13 cellular contexts compared by ENCODE assay signal in genomic region chr19:11164879-11165406, GRCh38. TPM values are rescaled to one million over a fixed set of nuclear protein-coding genes. Genes with fewer than 3 reads are reported as not detected.
DNase-seq lines count a peak whose midpoint lies in the region; ATAC-seq lines count a peak whose summit lies in the region.
"Had no signal": no experiment of that assay in that cellular context is flagged by ENCODE, and none has a peak within 500 bp of the region (broad histone marks: within the 10 kb centered on the region; RNA-seq: fewer than 3 reads in every experiment).

No MANE protein-coding gene starts in this region.

- peak overlapping the region; percentile 83 for H3K9ac ChIP-seq in skeletal muscle satellite cell (ENCODE audit: low read depth, low read length)
- H3K9ac ChIP-seq: KMS-11 had no signal

- peak overlapping the region; percentile 37 for H3K4me2 ChIP-seq in skeletal muscle satellite cell (ENCODE audit: low read length)
- H3K4me2 ChIP-seq: KMS-11 had no signal

- no peaks in the 10 kb centered on the region for H3K27me3 Mint-ChIP-seq in natural killer cell treated with Interleukin-12 subunit alpha and Interleukin-12 subunit beta and Interleukin-15 and Interleukin-18, amount 100 ng/mL, for 72 hours
- H3K27me3 Mint-ChIP-seq: activated naive CD8-positive, alpha-beta T cell treated with anti-CD3 and anti-CD28 coated beads for 36 hours had no signal

- peaks cover 57% of the 10 kb centered on the region for H3K36me3 ChIP-seq in skeletal muscle satellite cell (ENCODE audit: insufficient read depth, low read length)

- H3K36me3 Mint-ChIP-seq in natural killer cell treated with Interleukin-12 subunit alpha and Interleukin-12 subunit beta and Interleukin-15 and Interleukin-18, amount 100 ng/mL, for 72 hours: no peaks in the 10 kb centered on the region
- H3K36me3 Mint-ChIP-seq: activated naive CD8-positive, alpha-beta T cell treated with anti-CD3 and anti-CD28 coated beads for 36 hours; CD8-positive, alpha-beta T cell had no signal

- no peaks in the 10 kb centered on the region for H3K9me3 ChIP-seq in skeletal muscle satellite cell (replicated peaks; ENCODE audit: low read length)

- H3K27ac Mint-ChIP-seq in natural killer cell treated with Interleukin-12 subunit alpha and Interleukin-12 subunit beta and Interleukin-15 and Interleukin-18, amount 100 ng/mL, for 72 hours: no peak overlapping the region
- H3K27ac Mint-ChIP-seq: activated naive CD8-positive, alpha-beta T cell treated with anti-CD3 and anti-CD28 coated beads for 36 hours; CD8-positive, alpha-beta T cell had no signal

- ATAC-seq in natural killer cell treated with Interleukin-12 subunit alpha and Interleukin-12 subunit beta and Interleukin-15 and Interleukin-18, amount 100 ng/mL, for 72 hours: no peak
- ATAC-seq: CD8-positive, alpha-beta T cell had no signal

- H3K4me1 ChIP-seq in skeletal muscle satellite cell (ENCODE audit: control insufficient read depth, insufficient read depth, low read length): peaks cover 53% of the 10 kb centered on the region

- no peaks in the 10 kb centered on the region for H3K27me3 ChIP-seq in layer of hippocampus (ENCODE audit: control insufficient read depth, insufficient read depth, low read length)
- no peaks in the 10 kb centered on the region for H3K27me3 ChIP-seq in skeletal muscle satellite cell (ENCODE audit: control insufficient read depth, insufficient read depth, low read length)

- H3K4me1 Mint-ChIP-seq in natural killer cell treated with Interleukin-12 subunit alpha and Interleukin-12 subunit beta and Interleukin-15 and Interleukin-18, amount 100 ng/mL, for 72 hours (ENCODE audit: low read depth in 2 of 2): no peaks in the 10 kb centered on the region
- H3K4me1 Mint-ChIP-seq: activated naive CD8-positive, alpha-beta T cell treated with anti-CD3 and anti-CD28 coated beads for 36 hours had no signal

- DNase-seq in GM03348 (ENCODE audit: low spot score): peak; percentile 81
- DNase-seq in dedifferentiated amniotic fluid mesenchymal stem cell (ENCODE audit: extremely low spot score): peak; percentile 43
- DNase-seq in activated effector memory CD4-positive, alpha-beta T cell treated with anti-CD3 and anti-CD28 coated beads, Interleukin-2, amount 50 U/mL, for 16 hours: no peak
- no peak for DNase-seq in natural killer cell treated with Interleukin-12 subunit alpha and Interleukin-12 subunit beta and Interleukin-15 and Interleukin-18, amount 100 ng/mL, for 72 hours (ENCODE audit: low spot score)
- DNase-seq in activated T-cell treated with anti-CD3 and anti-CD28 coated beads for 4 hours: no peak
- DNase-seq in NCI-H2107 (lab: John Stamatoyannopoulos, UW): no peak
- DNase-seq: activated naive CD8-positive, alpha-beta T cell treated with anti-CD3 and anti-CD28 coated beads for 36 hours; CD8-positive, alpha-beta T cell; islet precursor cell; WERI-Rb-1 had no signal

- no peak overlapping the region for H3K4me3 Mint-ChIP-seq in natural killer cell treated with Interleukin-12 subunit alpha and Interleukin-12 subunit beta and Interleukin-15 and Interleukin-18, amount 100 ng/mL, for 72 hours
- H3K4me3 Mint-ChIP-seq: activated naive CD8-positive, alpha-beta T cell treated with anti-CD3 and anti-CD28 coated beads for 36 hours; CD8-positive, alpha-beta T cell had no signal

- peak overlapping the region; percentile 57 for H3K27ac ChIP-seq in layer of hippocampus (ENCODE audit: low read depth, low read length)
- H3K27ac ChIP-seq: KMS-11, WERI-Rb-1 had no signal

- H3K9me3 Mint-ChIP-seq in natural killer cell treated with Interleukin-12 subunit alpha and Interleukin-12 subunit beta and Interleukin-15 and Interleukin-18, amount 100 ng/mL, for 72 hours: no peaks in the 10 kb centered on the region
- H3K9me3 Mint-ChIP-seq: activated naive CD8-positive, alpha-beta T cell treated with anti-CD3 and anti-CD28 coated beads for 36 hours had no signal

- H3K4me3 ChIP-seq in skeletal muscle satellite cell (ENCODE audit: low read length): no peak overlapping the region

RNA-seq across cellular contexts. Expression of gene SPC24, which starts 9.4 kb away (rescaled TPM):
- total RNA-seq in skeletal muscle satellite cell (2012; rRNA removed): 45.7 and 54.5 TPM in 2 replicates
- 10 to 100 TPM; 26.6 to 48.3 TPM for total RNA-seq in natural killer cell treated with Interleukin-12 subunit alpha and Interleukin-12 subunit beta and Interleukin-15 and Interleukin-18, amount 100 ng/mL, for 72 hours

RNA-seq across cellular contexts. Expression of gene KANK2, which starts 32.4 kb away (rescaled TPM):
- total RNA-seq in skeletal muscle satellite cell (2012; rRNA removed): 266 and 301 TPM in 2 replicates
- 1 to 10 TPM; 3.9 to 5.2 TPM for total RNA-seq in natural killer cell treated with Interleukin-12 subunit alpha and Interleukin-12 subunit beta and Interleukin-15 and Interleukin-18, amount 100 ng/mL, for 72 hours

Comparison
In these comparisons a context has a peak if more than half of its experiments do, and no peak if none do; other contexts are left out.
1. DNase-seq: peak in GM03348 (single experiment) and dedifferentiated amniotic fluid mesenchymal stem cell (single experiment); none in activated effector memory CD4-positive, alpha-beta T cell treated with anti-CD3 and anti-CD28 coated beads, Interleukin-2, amount 50 U/mL, for 16 hours (single experiment), natural killer cell treated with Interleukin-12 subunit alpha and Interleukin-12 subunit beta and Interleukin-15 and Interleukin-18, amount 100 ng/mL, for 72 hours (single experiment), activated T-cell treated with anti-CD3 and anti-CD28 coated beads for 4 hours (single experiment) and NCI-H2107 (single experiment).